Comparison of ENCODE assay signal across 1 cellular context in genomic region chr7:135717686-135718085, GRCh38.
TF ChIP-seq lines count a peak whose summit lies in the region.

No MANE protein-coding gene starts in this region.

TF ChIP-seq in IMR-90, 13 proteins besides CTCF, POLR2A, EP300 and RAD21 (continued from another document):
- TF ChIP-seq USF2 (IDR thresholded peaks at IDR 0.05; ENCODE audit: low read depth, low read length) = no peak
- TF ChIP-seq MXI1 (IDR thresholded peaks at IDR 0.05; ENCODE audit: borderline replicate concordance, low read depth, low read length) = no peak
- TF ChIP-seq, protein P1, sequence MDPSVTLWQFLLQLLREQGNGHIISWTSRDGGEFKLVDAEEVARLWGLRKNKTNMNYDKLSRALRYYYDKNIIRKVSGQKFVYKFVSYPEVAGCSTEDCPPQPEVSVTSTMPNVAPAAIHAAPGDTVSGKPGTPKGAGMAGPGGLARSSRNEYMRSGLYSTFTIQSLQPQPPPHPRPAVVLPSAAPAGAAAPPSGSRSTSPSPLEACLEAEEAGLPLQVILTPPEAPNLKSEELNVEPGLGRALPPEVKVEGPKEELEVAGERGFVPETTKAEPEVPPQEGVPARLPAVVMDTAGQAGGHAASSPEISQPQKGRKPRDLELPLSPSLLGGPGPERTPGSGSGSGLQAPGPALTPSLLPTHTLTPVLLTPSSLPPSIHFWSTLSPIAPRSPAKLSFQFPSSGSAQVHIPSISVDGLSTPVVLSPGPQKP (IDR thresholded peaks at IDR 0.05; ENCODE audit: borderline replicate concordance, low read depth, low read length) = no peak
- TF ChIP-seq MAFK (IDR thresholded peaks at IDR 0.05; ENCODE audit: low read depth, low read length) = no peak
- TF ChIP-seq CEBPB (IDR thresholded peaks at IDR 0.05; ENCODE audit: low read depth, low read length) = no peak
- no peak for TF ChIP-seq BHLHE40 (IDR thresholded peaks at IDR 0.05; ENCODE audit: low read depth, low read length)
- TF ChIP-seq RCOR1 (IDR thresholded peaks at IDR 0.05; ENCODE audit: insufficient replicate concordance, low read length) = no peak
- TF ChIP-seq CHD1 (IDR thresholded peaks at IDR 0.05; ENCODE audit: low read depth, low read length) = no peak
- TF ChIP-seq NFE2L2 (IDR thresholded peaks at IDR 0.05; ENCODE audit: low read depth, low read length) = no peak
- TF ChIP-seq RFX5 (IDR thresholded peaks at IDR 0.05; ENCODE audit: low read depth, low read length) = no peak
